12 cellular contexts compared by ENCODE assay signal in the genomic region with DNA sequence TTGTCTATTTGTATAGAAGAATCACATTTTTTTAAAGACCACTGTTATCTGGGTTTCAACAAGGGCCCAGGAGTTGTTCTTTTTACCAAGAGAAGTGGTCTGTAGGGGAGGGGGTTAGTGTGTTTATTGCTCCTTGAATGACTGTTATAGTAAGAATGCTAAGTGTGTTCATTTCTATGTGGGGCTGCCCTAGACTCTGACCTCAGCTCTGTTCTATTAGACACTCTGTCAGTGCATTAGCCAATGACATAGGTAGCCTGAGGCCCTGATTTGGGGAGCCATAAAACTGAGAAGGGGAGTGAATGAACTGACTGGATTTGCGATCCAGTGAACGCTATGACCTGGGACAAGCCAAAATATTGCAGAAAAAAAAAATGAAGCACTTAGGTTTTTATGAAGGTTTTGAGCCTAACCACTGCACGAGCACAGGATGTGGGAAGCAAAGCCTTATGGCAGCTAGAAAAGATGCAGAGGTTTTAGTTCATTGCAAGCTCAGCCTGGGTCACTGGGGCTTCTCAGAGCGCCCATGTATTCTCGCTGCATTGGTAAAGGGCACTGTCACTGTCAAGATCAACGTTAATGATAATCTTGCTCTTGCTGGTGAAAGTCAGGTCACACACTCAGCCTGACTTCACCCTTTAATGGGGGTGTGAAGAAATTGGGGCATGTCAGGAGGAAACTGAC.
DNase-seq lines count a peak whose midpoint lies in the region; ATAC-seq, FAIRE-seq and TF ChIP-seq lines count a peak whose summit lies in the region.
"Had no signal": no experiment of that assay in that cellular context is flagged by ENCODE, and none has a peak within 500 bp of the region (broad histone marks: within the 10 kb centered on the region; RNA-seq: fewer than 3 reads in every experiment).

No MANE protein-coding gene starts in this region.

- POLR2A ChIA-PET in activated CD4-positive, alpha-beta memory T cell treated with anti-CD3 and anti-CD28 coated beads for 36 hours (lab: Charles Lee): interaction anchor here (0.6 to 2.3 kb wide), 5 partner anchors 9 to 1214 kb away, joined by 3 to 6 read pairs (median 4); no protein-coding TSS in a partner anchor

- no peaks in the 10 kb centered on the region for H3K36me3 ChIP-seq in body of pancreas (replicated peaks in 1 of 2; ENCODE audit: insufficient read depth in 1 of 2, low read depth in 2 of 2)
- H3K36me3 ChIP-seq: esophagus squamous epithelium had no signal

- FAIRE-seq in GM12891 (lab: Jason Lieb, UNC): peak; percentile 80

- intact Hi-C loops in activated CD4-positive, alpha-beta memory T cell treated with anti-CD3 and anti-CD28 coated beads for 36 hours (cut with micrococcal nuclease): loop anchor here (1.0 to 5.0 kb wide), 4 partner anchors 62 to 403 kb away; a partner anchor contains a TSS
- intact Hi-C loops in body of pancreas (cut with DNase I): no loop called here

- no peaks in the 10 kb centered on the region for H3K36me3 Mint-ChIP-seq in activated CD4-positive, alpha-beta memory T cell treated with anti-CD3 and anti-CD28 coated beads for 36 hours
- no peaks in the 10 kb centered on the region for H3K36me3 Mint-ChIP-seq in immature natural killer cell

- DNase-seq in CD1c-positive myeloid dendritic cell (ENCODE audit: extremely low spot score) (peak; percentile 28), GM12891 (ENCODE audit: insufficient read length, low spot score) (no peak), immature natural killer cell (peak; percentile 81 to 87 (median 86)), glomerular visceral epithelial cell (ENCODE audit: extremely low spot score) (no peak), NCI-H2227 (lab: John Stamatoyannopoulos, UW; ENCODE audit: unreplicated experiment) (no peak), body of pancreas (no peak)
- peak; percentile 73 for DNase-seq in activated CD4-positive, alpha-beta memory T cell treated with anti-CD3 and anti-CD28 coated beads for 36 hours
- DNase-seq: esophagus squamous epithelium, midbrain, substantia nigra had no signal

- H3K4me3 Mint-ChIP-seq in activated CD4-positive, alpha-beta memory T cell treated with anti-CD3 and anti-CD28 coated beads for 36 hours: no peak overlapping the region
- H3K4me3 Mint-ChIP-seq in immature natural killer cell: no peak overlapping the region

- H3K4me1 Mint-ChIP-seq in activated CD4-positive, alpha-beta memory T cell treated with anti-CD3 and anti-CD28 coated beads for 36 hours (ENCODE audit: low read depth): peaks cover 29% of the 10 kb centered on the region
- H3K4me1 Mint-ChIP-seq in immature natural killer cell: no peaks in the 10 kb centered on the region

- H3K4me3 ChIP-seq in body of pancreas: no peak overlapping the region
- H3K4me3 ChIP-seq: esophagus squamous epithelium had no signal

- no peaks in the 10 kb centered on the region for H3K9me3 ChIP-seq in body of pancreas
- H3K9me3 ChIP-seq: esophagus squamous epithelium had no signal

- no peak overlapping the region for H3K27ac ChIP-seq in body of pancreas
- H3K27ac ChIP-seq: esophagus squamous epithelium had no signal

- TF ChIP-seq POLR2A in GM12891 (IDR thresholded peaks at IDR 0.05; ENCODE audit: low read depth, low read length) (no peak), body of pancreas (IDR thresholded peaks at IDR 0.05) (no peak)

- TF ChIP-seq CTCF in body of pancreas (IDR thresholded peaks at IDR 0.05): no peak

- H3K27me3 Mint-ChIP-seq in activated CD4-positive, alpha-beta memory T cell treated with anti-CD3 and anti-CD28 coated beads for 36 hours: no peaks in the 10 kb centered on the region
- H3K27me3 Mint-ChIP-seq in immature natural killer cell (ENCODE audit: low read depth in 3 of 3): peaks cover 5 to 18% (median 8%) of the 10 kb centered on the region in 3 donors

- WGBS in body of pancreas, 2 donors: 59 to 92% methylated on average over 6 of the region's 6 CpGs

- H3K9me3 Mint-ChIP-seq in activated CD4-positive, alpha-beta memory T cell treated with anti-CD3 and anti-CD28 coated beads for 36 hours: no peaks in the 10 kb centered on the region
- no peaks in the 10 kb centered on the region for H3K9me3 Mint-ChIP-seq in immature natural killer cell

- no peaks in the 10 kb centered on the region for H3K4me1 ChIP-seq in body of pancreas

- H3K27me3 ChIP-seq in body of pancreas: no peaks in the 10 kb centered on the region
- H3K27me3 ChIP-seq: esophagus squamous epithelium had no signal

- no peak overlapping the region for H3K27ac Mint-ChIP-seq in activated CD4-positive, alpha-beta memory T cell treated with anti-CD3 and anti-CD28 coated beads for 36 hours
- no peak overlapping the region for H3K27ac Mint-ChIP-seq in immature natural killer cell

- no peak for ATAC-seq in body of pancreas
- ATAC-seq in HG03159 (IDR thresholded peaks at IDR 0.05; ENCODE audit: unreplicated experiment): no peak
- ATAC-seq: Panc1 had no signal

- CTCF ChIA-PET in activated CD4-positive, alpha-beta memory T cell treated with anti-CD3 and anti-CD28 coated beads for 36 hours (lab: Charles Lee): interaction anchor here (1.3 kb wide), 2 partner anchors 39 to 65 kb away, joined by 3 to 4 read pairs; no protein-coding TSS in a partner anchor

TF ChIP-seq in GM12891, 5 proteins besides CTCF, POLR2A, EP300 and RAD21:
- TF ChIP-seq TAF1 (IDR thresholded peaks at IDR 0.05; ENCODE audit: low read depth, low read length) (no peak), SPI1 (IDR thresholded peaks at IDR 0.05; ENCODE audit: low read depth, low read length) (no peak), POLR2AphosphoS5 (IDR thresholded peaks at IDR 0.05; ENCODE audit: low read depth, low read length) (no peak), POU2F2 (IDR thresholded peaks at IDR 0.05; ENCODE audit: low read depth, low read length) (no peak), PAX5 (IDR thresholded peaks at IDR 0.05; ENCODE audit: insufficient read depth, low read length, severe bottlenecking) (no peak)

Comparison
In these comparisons a context has a peak if more than half of its experiments do, and no peak if none do; other contexts are left out.
1. DNase-seq: peak in CD1c-positive myeloid dendritic cell (single experiment), activated CD4-positive, alpha-beta memory T cell treated with anti-CD3 and anti-CD28 coated beads for 36 hours (single experiment) and immature natural killer cell (3 of 3); none in GM12891 (single experiment), glomerular visceral epithelial cell (single experiment), NCI-H2227 (single experiment) and body of pancreas (0 of 4).